Comparison of ENCODE assay signal across 11 cellular contexts in the genomic region with DNA sequence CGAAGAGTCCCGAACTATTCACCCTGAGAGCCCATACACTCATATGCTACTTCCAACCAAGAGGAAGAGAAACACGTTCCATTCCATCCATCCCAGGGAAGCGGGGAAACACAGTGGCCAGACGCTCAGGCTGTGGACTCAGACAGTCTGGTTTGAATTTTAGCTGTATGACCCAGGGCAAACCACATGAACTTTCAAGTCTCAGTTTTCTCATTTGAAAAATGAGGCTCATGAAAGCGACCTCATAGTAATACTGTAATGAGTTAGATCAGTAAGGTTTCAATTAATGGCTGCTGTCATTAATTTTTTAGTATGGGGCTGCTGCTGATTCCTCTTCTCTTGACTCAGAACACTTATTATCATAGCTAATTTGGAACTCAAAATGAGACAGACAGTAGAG.
A peak's percentile ranks its signal among the peaks of the same experiment; 100 is the strongest.
DNase-seq lines count a peak whose midpoint lies in the region; ATAC-seq and TF ChIP-seq lines count a peak whose summit lies in the region.
"Had no signal": no experiment of that assay in that cellular context is flagged by ENCODE, and none has a peak within 500 bp of the region (broad histone marks: within the 10 kb centered on the region; RNA-seq: fewer than 3 reads in every experiment).

No MANE protein-coding gene starts in this region.

- H4K20me1 ChIP-seq in KMS-11 (ENCODE audit: insufficient read depth): no peaks in the 10 kb centered on the region

- no peak overlapping the region for H3K9ac ChIP-seq in KMS-11

- no peak overlapping the region for H3K27ac ChIP-seq in KMS-11

- peaks cover 9% of the 10 kb centered on the region; the same call in 1 of the 2 replicates for H3K27me3 ChIP-seq in KMS-11 (ENCODE audit: insufficient read depth, low read depth)

- no peak overlapping the region for H3K4me3 ChIP-seq in KMS-11 (IDR thresholded peaks at IDR 0.05; ENCODE audit: insufficient read depth, low read depth, low read length)

- TF ChIP-seq CTCF in GM10266 (IDR thresholded peaks at IDR 0.05; ENCODE audit: control insufficient read depth, insufficient read depth, low read depth, missing control alignments) (no peak), KMS-11 (conservative IDR thresholded peaks at IDR 0.05; ENCODE audit: low read depth, low read length) (no peak)

- H3K36me3 ChIP-seq in KMS-11 (ENCODE audit: insufficient read depth): no peaks in the 10 kb centered on the region

- peak overlapping the region; percentile 62 for H3K4me2 ChIP-seq in KMS-11

- no peaks in the 10 kb centered on the region for H3K79me2 ChIP-seq in KMS-11 (ENCODE audit: insufficient read depth, low read depth)

- H2AFZ ChIP-seq in KMS-11 (ENCODE audit: low read depth): no peak overlapping the region

- ATAC-seq in GM19463 (IDR thresholded peaks at IDR 0.05; ENCODE audit: unreplicated experiment) (peak; percentile 41), HG02870 (IDR thresholded peaks at IDR 0.05; ENCODE audit: unreplicated experiment) (peak; percentile 62), GM19397 (IDR thresholded peaks at IDR 0.05; ENCODE audit: unreplicated experiment) (no peak)

- H3K4me1 ChIP-seq in KMS-11 (ENCODE audit: low read depth, poor library complexity, severe bottlenecking): peaks cover 63% of the 10 kb centered on the region

- DNase-seq in GM10266 (ENCODE audit: extremely low spot score): peak; percentile 19
- DNase-seq in nucleus accumbens (lab: John Stamatoyannopoulos, UW): no peak
- no peak for DNase-seq in activated naive CD4-positive, alpha-beta T cell treated with Interleukin-2 at 50 U/mL for 16 hours
- no peak for DNase-seq in NCI-H1417 treated with DMSO at 0.1 percent for 48 hours (lab: John Stamatoyannopoulos, UW)
- DNase-seq: activated CD4-positive, alpha-beta T cell treated with anti-CD3 and anti-CD28 coated beads for 48 hours; anterior cingulate cortex; NCI-H2171 treated with DMSO at 0.1 percent for 48 hours had no signal
